In genomic region chr18:31577195-31577594, GRCh38 we compare ENCODE assay signal across 27 cellular contexts. TPM values are rescaled to one million over a fixed set of nuclear protein-coding genes. Genes with fewer than 3 reads are reported as not detected.
DNase-seq lines count a peak whose midpoint lies in the region; ATAC-seq lines count a peak whose summit lies in the region.
"Had no signal": no experiment of that assay in that cellular context is flagged by ENCODE, and none has a peak within 500 bp of the region (broad histone marks: within the 10 kb centered on the region; RNA-seq: fewer than 3 reads in every experiment).

No MANE protein-coding gene starts in this region.

- no peaks in the 10 kb centered on the region for H3K36me3 ChIP-seq in CD4-positive, alpha-beta memory T cell (ENCODE audit: insufficient read depth, low read length)
- H3K36me3 ChIP-seq: BE2C, brain microvascular endothelial cell, right atrium auricular region, spleen, transverse colon had no signal

- CTCF ChIA-PET in CD4-positive, alpha-beta memory T cell (lab: Charles Lee; ENCODE audit: partially characterized antibody): interaction anchor here (1.6 kb wide), 1 partner anchor 14 kb away, joined by 4 read pairs; no protein-coding TSS in a partner anchor

- no peak overlapping the region for H3K27ac ChIP-seq in CD4-positive, alpha-beta memory T cell (ENCODE audit: low read depth, low read length)
- H3K27ac ChIP-seq: brain microvascular endothelial cell, right atrium auricular region, spleen, transverse colon had no signal

- peak; percentile 27 for ATAC-seq in GM18870 (IDR thresholded peaks at IDR 0.05; ENCODE audit: unreplicated experiment)
- ATAC-seq in GM21390 (IDR thresholded peaks at IDR 0.05; ENCODE audit: unreplicated experiment): peak; percentile 44
- ATAC-seq in HG02763 (IDR thresholded peaks at IDR 0.05; ENCODE audit: unreplicated experiment): peak; percentile 36
- peak; percentile 39 for ATAC-seq in HG03439 (IDR thresholded peaks at IDR 0.05; ENCODE audit: unreplicated experiment)
- ATAC-seq in HG03469 (IDR thresholded peaks at IDR 0.05; ENCODE audit: unreplicated experiment): no peak
- ATAC-seq in GM21367 (IDR thresholded peaks at IDR 0.05; ENCODE audit: unreplicated experiment): no peak
- ATAC-seq: effector memory CD8-positive, alpha-beta T cell; esophagus mucosa; natural killer cell treated with Interleukin-12 subunit alpha and Interleukin-12 subunit beta and Interleukin-15 and Interleukin-18, amount 100 ng/mL, for 72 hours; Right ventricle myocardium inferior had no signal

- intact Hi-C loops in CD4-positive, alpha-beta memory T cell (cut with micrococcal nuclease): no loop called here

- no peaks in the 10 kb centered on the region for H3K27me3 ChIP-seq in CD4-positive, alpha-beta memory T cell (ENCODE audit: insufficient read depth, low read length)
- H3K27me3 ChIP-seq: BE2C, brain microvascular endothelial cell, right atrium auricular region, spleen, transverse colon had no signal

- H3K9me3 ChIP-seq in CD4-positive, alpha-beta memory T cell (ENCODE audit: control insufficient read depth in 1 of 2, low read length in 2 of 2): no peaks in the 10 kb centered on the region
- H3K9me3 ChIP-seq: BE2C, right atrium auricular region, spleen, transverse colon had no signal

- no peaks in the 10 kb centered on the region for H3K4me1 ChIP-seq in CD4-positive, alpha-beta memory T cell (ENCODE audit: insufficient read depth, low read length)
- H3K4me1 ChIP-seq: BE2C, right atrium auricular region, spleen had no signal

- H3K27me3 Mint-ChIP-seq in CD4-positive, alpha-beta memory T cell: peaks cover 4% of the 10 kb centered on the region in 2 donors
- H3K27me3 Mint-ChIP-seq: activated CD4-positive, alpha-beta memory T cell treated with anti-CD3 and anti-CD28 coated beads for 36 hours; effector memory CD8-positive, alpha-beta T cell; natural killer cell treated with Interleukin-12 subunit alpha and Interleukin-12 subunit beta and Interleukin-15 and Interleukin-18, amount 100 ng/mL, for 72 hours had no signal

- no peak overlapping the region for H3K4me3 Mint-ChIP-seq in CD4-positive, alpha-beta memory T cell
- H3K4me3 Mint-ChIP-seq: activated CD4-positive, alpha-beta memory T cell treated with anti-CD3 and anti-CD28 coated beads for 36 hours; effector memory CD8-positive, alpha-beta T cell; natural killer cell treated with Interleukin-12 subunit alpha and Interleukin-12 subunit beta and Interleukin-15 and Interleukin-18, amount 100 ng/mL, for 72 hours had no signal

- H3K27ac Mint-ChIP-seq in CD4-positive, alpha-beta memory T cell: no peak overlapping the region
- H3K27ac Mint-ChIP-seq: activated CD4-positive, alpha-beta memory T cell treated with anti-CD3 and anti-CD28 coated beads for 36 hours; effector memory CD8-positive, alpha-beta T cell; natural killer cell treated with Interleukin-12 subunit alpha and Interleukin-12 subunit beta and Interleukin-15 and Interleukin-18, amount 100 ng/mL, for 72 hours had no signal

- no peak overlapping the region for H3K4me3 ChIP-seq in CD4-positive, alpha-beta memory T cell (ENCODE audit: low read length in 2 of 2)
- H3K4me3 ChIP-seq: right atrium auricular region, spleen, transverse colon had no signal

- H3K4me1 Mint-ChIP-seq in CD4-positive, alpha-beta memory T cell: no peaks in the 10 kb centered on the region

- no peak for DNase-seq in activated CD4-positive, alpha-beta T cell treated with anti-CD3 and anti-CD28 coated beads for 1 hour
- DNase-seq in CD4-positive, alpha-beta memory T cell: no peak
- DNase-seq: activated CD4-positive, alpha-beta memory T cell treated with anti-CD3 and anti-CD28 coated beads for 36 hours; activated CD4-positive, CD25-positive, alpha-beta regulatory T cell; activated T-cell treated with anti-CD3 and anti-CD28 coated beads for 4 hours; BE2C; brain microvascular endothelial cell; DND-41; effector memory CD8-positive, alpha-beta T cell; HCEC 1CT; hypothalamus; midbrain; NCI-H2081; spleen; T1000; transverse colon had no signal

- H3K36me3 Mint-ChIP-seq in CD4-positive, alpha-beta memory T cell: no peaks in the 10 kb centered on the region
- H3K36me3 Mint-ChIP-seq: activated CD4-positive, alpha-beta memory T cell treated with anti-CD3 and anti-CD28 coated beads for 36 hours; natural killer cell treated with Interleukin-12 subunit alpha and Interleukin-12 subunit beta and Interleukin-15 and Interleukin-18, amount 100 ng/mL, for 72 hours had no signal

- H3K9me3 Mint-ChIP-seq in CD4-positive, alpha-beta memory T cell: no peaks in the 10 kb centered on the region
- H3K9me3 Mint-ChIP-seq: activated CD4-positive, alpha-beta memory T cell treated with anti-CD3 and anti-CD28 coated beads for 36 hours; effector memory CD8-positive, alpha-beta T cell; natural killer cell treated with Interleukin-12 subunit alpha and Interleukin-12 subunit beta and Interleukin-15 and Interleukin-18, amount 100 ng/mL, for 72 hours had no signal

- POLR2A ChIA-PET in CD4-positive, alpha-beta memory T cell (lab: Charles Lee; ENCODE audit: partially characterized antibody): no interaction called here

RNA-seq across cellular contexts. Expression of gene TTR, which starts 14.5 kb away (rescaled TPM):
- not detected for total RNA-seq in CD4-positive, alpha-beta memory T cell
- polyA plus RNA-seq in CD4-positive, alpha-beta memory T cell: not detected
- total RNA-seq: A673; activated CD4-positive, alpha-beta memory T cell treated with anti-CD3 and anti-CD28 coated beads for 36 hours; natural killer cell treated with Interleukin-12 subunit alpha and Interleukin-12 subunit beta and Interleukin-15 and Interleukin-18, amount 100 ng/mL, for 72 hours; right atrium auricular region; Right ventricle myocardium inferior; spleen had no signal

Comparison
In these comparisons a context has a peak if more than half of its experiments do, and no peak if none do; other contexts are left out.
1. ATAC-seq: peak in GM18870 (single experiment), GM21390 (single experiment), HG02763 (single experiment) and HG03439 (single experiment); none in HG03469 (single experiment) and GM21367 (single experiment).